ENCODE assay signal across 10 cellular contexts in genomic region chr5:9903806-9904205, GRCh38.
A peak's percentile ranks its signal among the peaks of the same experiment; 100 is the strongest.
DNase-seq lines count a peak whose midpoint lies in the region; ATAC-seq and TF ChIP-seq lines count a peak whose summit lies in the region.
"Had no signal": no experiment of that assay in that cellular context is flagged by ENCODE, and none has a peak within 500 bp of the region (broad histone marks: within the 10 kb centered on the region; RNA-seq: fewer than 3 reads in every experiment).

No MANE protein-coding gene starts in this region.

- TF ChIP-seq CTCF in choroid plexus epithelial cell (conservative IDR thresholded peaks at IDR 0.05; ENCODE audit: low read depth, low read length) = no peak

- peak; percentile 30 for DNase-seq in H4 (ENCODE audit: low spot score)
- DNase-seq in NCI-H345 treated with DMSO at 0.1 percent for 48 hours (lab: John Stamatoyannopoulos, UW; ENCODE audit: unreplicated experiment) = peak; percentile 81
- DNase-seq in choroid plexus epithelial cell (ENCODE audit: low read depth) = peak; percentile 71
- peak; percentile 57 for DNase-seq in smooth muscle cell of the brain vasculature (ENCODE audit: low read depth, low spot score)
- no peak for DNase-seq in dedifferentiated amniotic fluid mesenchymal stem cell (ENCODE audit: extremely low spot score)
- DNase-seq: activated CD4-positive, alpha-beta memory T cell treated with anti-CD3 and anti-CD28 coated beads, Interleukin-2, amount 10 ng/mL, durations not matched to agents 7 days and 5 days; testis had no signal

- H3K4me3 ChIP-seq in choroid plexus epithelial cell (ENCODE audit: low read depth, low read length) = no peak overlapping the region
- H3K4me3 ChIP-seq: smooth muscle cell, testis had no signal

- ATAC-seq in GM18520 (IDR thresholded peaks at IDR 0.05; ENCODE audit: unreplicated experiment) (no peak), HG03280 (IDR thresholded peaks at IDR 0.05; ENCODE audit: unreplicated experiment) (no peak)
